8 cellular contexts compared by ENCODE assay signal in genomic region chr4:181528570-181529184, GRCh38.
DNase-seq lines count a peak whose midpoint lies in the region; ATAC-seq and TF ChIP-seq lines count a peak whose summit lies in the region.

No MANE protein-coding gene starts in this region.

- ATAC-seq in HG02623 (IDR thresholded peaks at IDR 0.05; ENCODE audit: unreplicated experiment): peak; percentile 72
- peak; percentile 93 for ATAC-seq in WTC11
- ATAC-seq in psoas muscle: peak; percentile 64 to 81 (median 66)
- no peak for ATAC-seq in GM18873 (IDR thresholded peaks at IDR 0.05; ENCODE audit: low FRiP score, unreplicated experiment)

- CTCF ChIA-PET in AG04450 (lab: Charles Lee) (interaction anchor here (0.5 to 5.2 kb wide), 46 partner anchors 9 to 1396 kb away, joined by 3 to 96 read pairs (median 4); no protein-coding TSS in a partner anchor), WTC11 (lab: Charles Lee) (interaction anchor here (0.6 to 3.9 kb wide), 11 partner anchors 21 to 1082 kb away, joined by 3 to 23 read pairs (median 4); no protein-coding TSS in a partner anchor)

- no peaks in the 10 kb centered on the region for H3K27me3 Mint-ChIP-seq in WTC11 (ENCODE audit: low read depth)

- WGBS in psoas muscle, 3 donors: 6 to 7% (median 6%) methylated on average over 4 of the region's 4 CpGs

- no peak overlapping the region for H3K27ac ChIP-seq in AG04450 (ENCODE audit: low read depth, low read length)
- no peak overlapping the region for H3K27ac ChIP-seq in psoas muscle

- H3K4me3 ChIP-seq in AG04450 (ENCODE audit: low read depth, low read length) (no peak overlapping the region), psoas muscle (no peak overlapping the region)

- H3K27ac Mint-ChIP-seq in WTC11: no peak overlapping the region

- POLR2A ChIA-PET in AG04450 (lab: Yijun Ruan, JAX): no interaction called here
- POLR2A ChIA-PET in WTC11 (lab: Charles Lee): no interaction called here

- no peaks in the 10 kb centered on the region for H3K9me3 Mint-ChIP-seq in WTC11

- intact Hi-C loops in head of caudate nucleus (cut with DNase I) (loop anchor here (2.0 kb wide), 1 partner anchor 386 kb away; no protein-coding TSS in a partner anchor), psoas muscle (cut with DNase I) (loop anchor here (2.0 to 5.0 kb wide), 3 partner anchors 226 to 386 kb away; no protein-coding TSS in a partner anchor)

- H3K36me3 Mint-ChIP-seq in WTC11: no peaks in the 10 kb centered on the region

- no peaks in the 10 kb centered on the region for H3K9me3 ChIP-seq in AG04450 (ENCODE audit: control insufficient read depth, insufficient read depth, low read length)
- H3K9me3 ChIP-seq in psoas muscle: no peaks in the 10 kb centered on the region

- no peaks in the 10 kb centered on the region for H3K27me3 ChIP-seq in AG04450 (ENCODE audit: control insufficient read depth, insufficient read depth, low read length)
- H3K27me3 ChIP-seq in psoas muscle (ENCODE audit: insufficient read depth in 3 of 3, low read length in 2 of 3): peaks cover 0 to 4% (median 0%) of the 10 kb centered on the region in 3 donors

- H3K4me1 ChIP-seq in psoas muscle: no peaks in the 10 kb centered on the region

- DNase-seq in AG04450 (ENCODE audit: low read depth, low spot score) (peak; percentile 45), GF-D8 (lab: John Stamatoyannopoulos, UW) (peak; percentile 7), NCI-H1694 (lab: John Stamatoyannopoulos, UW) (peak; percentile 8), WTC11 (ENCODE audit: low spot score) (peak; percentile 90), head of caudate nucleus (peak; percentile 70 to 93 (median 86)), psoas muscle (peak; percentile 43 to 71)

- TF ChIP-seq CTCF in AG04450 (IDR thresholded peaks at IDR 0.05; ENCODE audit: low read depth, low read length) (peak; percentile 97), WTC11 (IDR thresholded peaks at IDR 0.05) (peak; percentile 84), psoas muscle (IDR thresholded peaks at IDR 0.05) (peak; percentile 84)

- H3K4me1 Mint-ChIP-seq in WTC11: peaks cover 29% of the 10 kb centered on the region

- no peak overlapping the region for H3K4me3 Mint-ChIP-seq in WTC11

- no peaks in the 10 kb centered on the region for H3K36me3 ChIP-seq in psoas muscle (ENCODE audit: insufficient read depth in 1 of 2, low read depth in 1 of 2)

TF ChIP-seq in WTC11, 78 proteins besides CTCF, POLR2A, EP300 and RAD21:
- TF ChIP-seq TEAD1 (CRISPR knock-in tag; IDR thresholded peaks at IDR 0.05) (peak; percentile 63; the same call in 1 of the 2 replicates), ZNF263 (CRISPR knock-in tag; IDR thresholded peaks at IDR 0.05; ENCODE audit: low read depth) (no peak), ZMAT4 (CRISPR knock-in tag; IDR thresholded peaks at IDR 0.05) (no peak)

Comparison
In these comparisons a context has a peak if more than half of its experiments do, and no peak if none do; other contexts are left out.
1. DNase-seq: peak in every context shown above with its lines; median percentile 90 in WTC11; 86 in head of caudate nucleus; 57 in psoas muscle; 45 in AG04450; 8 in NCI-H1694; 7 in GF-D8.